25 cellular contexts compared by ENCODE assay signal in the genomic region with DNA sequence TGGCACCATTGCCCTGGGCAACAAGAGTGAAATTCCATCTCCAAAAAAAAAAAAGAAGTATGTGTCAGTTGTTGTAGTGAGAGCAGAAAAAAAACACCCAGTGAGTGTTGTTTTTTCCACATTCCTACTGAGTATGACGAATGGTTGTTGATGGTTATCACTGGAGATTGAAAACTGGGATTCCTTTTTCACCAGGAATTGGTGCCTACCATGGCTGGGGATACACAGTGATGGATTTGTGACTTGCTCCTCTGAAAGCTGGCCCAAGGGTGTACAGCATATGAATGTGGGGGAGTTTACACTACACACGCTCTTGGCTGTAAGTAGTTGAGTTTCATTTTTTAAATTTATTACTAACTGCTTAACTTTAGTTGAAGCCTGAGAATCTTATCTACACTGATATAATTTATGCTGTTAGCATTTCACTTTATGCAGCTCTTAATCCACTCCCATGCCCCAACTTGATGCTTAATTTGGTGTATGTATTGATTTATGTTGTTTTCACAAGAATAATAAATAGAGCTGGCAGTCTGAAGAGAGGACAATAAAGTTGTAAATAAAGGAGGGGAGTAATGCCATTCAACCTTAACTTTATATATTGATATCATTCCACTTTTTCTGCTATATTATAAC. TPM values are rescaled to one million over a fixed set of nuclear protein-coding genes. Genes with fewer than 3 reads are reported as not detected.
DNase-seq lines count a peak whose midpoint lies in the region; ATAC-seq, FAIRE-seq and TF ChIP-seq lines count a peak whose summit lies in the region.
"Had no signal": no experiment of that assay in that cellular context is flagged by ENCODE, and none has a peak within 500 bp of the region (broad histone marks: within the 10 kb centered on the region; RNA-seq: fewer than 3 reads in every experiment).

No MANE protein-coding gene starts in this region.

- DNase-seq in AG20443 (ENCODE audit: low spot score), result peak; percentile 12
- DNase-seq in M059J (ENCODE audit: low read depth), result peak; percentile 75
- DNase-seq in cardiac fibroblast (ENCODE audit: low read depth in 2 of 2), result peak; percentile 62 to 74
- peak; percentile 52 for DNase-seq in left kidney (ENCODE audit: low read depth, low spot score)
- no peak for DNase-seq in GM12892 (ENCODE audit: insufficient read length)
- DNase-seq in GM19239 (ENCODE audit: insufficient read length, low spot score), result no peak
- DNase-seq in ascending aorta (ENCODE audit: low spot score in 2 of 2), result no peak
- DNase-seq: activated CD4-positive, alpha-beta T cell treated with anti-CD3 and anti-CD28 coated beads for 36 hours; CD4-positive, alpha-beta T cell; DMS53; H9; Kasumi-1; left lung; NCI-H1417; NCI-H2171; NCI-H748 treated with DMSO at 0.1 percent for 48 hours; occipital lobe; stimulated activated naive CD4-positive, alpha-beta T cell treated with Interleukin-2 at 50 U/mL for 16 hours; T1000; upper lobe of left lung had no signal

- no peak for TF ChIP-seq EP300 in gastroesophageal sphincter (IDR thresholded peaks at IDR 0.05)

- H3K36me3 ChIP-seq in gastroesophageal sphincter (no peaks in the 10 kb centered on the region), ascending aorta (no peaks in the 10 kb centered on the region)
- H3K36me3 ChIP-seq: left lung, upper lobe of left lung had no signal

- TF ChIP-seq CTCF in cardiac fibroblast (IDR thresholded peaks at IDR 0.05; ENCODE audit: low read depth, low read length), result no peak
- no peak for TF ChIP-seq CTCF in gastroesophageal sphincter (IDR thresholded peaks at IDR 0.05)
- no peak for TF ChIP-seq CTCF in ascending aorta (IDR thresholded peaks at IDR 0.05)

- no peak overlapping the region for H3K4me3 ChIP-seq in cardiac fibroblast (replicated peaks in 1 of 2; ENCODE audit: low read depth in 2 of 2, low read length in 2 of 2)
- no peak overlapping the region for H3K4me3 ChIP-seq in gastroesophageal sphincter
- no peak overlapping the region for H3K4me3 ChIP-seq in ascending aorta
- H3K4me3 ChIP-seq: left lung, SK-N-MC, upper lobe of left lung had no signal

- 50 to 64% methylated on average over 1 to 2 of the region's 2 CpGs for WGBS in gastroesophageal sphincter (ENCODE audit: low coverage in 1 of 2), 2 donors

- FAIRE-seq in GM12892 (lab: Jason Lieb, UNC) (no peak), GM19239 (lab: Jason Lieb, UNC) (no peak)
- FAIRE-seq: colon had no signal

- H3K4me1 ChIP-seq in gastroesophageal sphincter, result no peaks in the 10 kb centered on the region
- no peaks in the 10 kb centered on the region for H3K4me1 ChIP-seq in ascending aorta

- H3K27ac ChIP-seq in gastroesophageal sphincter (no peak overlapping the region), ascending aorta (no peak overlapping the region)
- H3K27ac ChIP-seq: left lung, SK-N-MC, upper lobe of left lung had no signal

- TF ChIP-seq POLR2A in gastroesophageal sphincter (IDR thresholded peaks at IDR 0.05) (no peak), GM12892 (IDR thresholded peaks at IDR 0.05; ENCODE audit: low read depth, low read length) (no peak)

- H3K9me3 ChIP-seq in gastroesophageal sphincter (no peaks in the 10 kb centered on the region), ascending aorta (peaks cover 0 to 8% of the 10 kb centered on the region in 2 donors)
- H3K9me3 ChIP-seq: left lung, upper lobe of left lung had no signal

- no peak for ATAC-seq in gastroesophageal sphincter
- ATAC-seq: activated CD4-positive, alpha-beta T cell treated with anti-CD3 and anti-CD28 coated beads for 36 hours; left lung; sciatic nerve had no signal

- no peaks in the 10 kb centered on the region for H3K27me3 ChIP-seq in gastroesophageal sphincter
- H3K27me3 ChIP-seq in ascending aorta, result no peaks in the 10 kb centered on the region
- H3K27me3 ChIP-seq: left lung, upper lobe of left lung had no signal

- intact Hi-C loops in ascending aorta (cut with DNase I), result no loop called here

RNA-seq across cellular contexts. Expression of a gene that starts 56.0 kb away (rescaled TPM):
- 45.1 and 51.7 TPM in 2 replicates for total RNA-seq in M059J (2014; rRNA removed; shearing (Covaris generic))
- total RNA-seq in gastroesophageal sphincter (10 to 100 TPM in 2 of 4 donors, 1 to 10 TPM in 2; 1.5 to 81.7 (median 20.5) TPM), ascending aorta (1.5 TPM)
- not detected for polyA plus RNA-seq in GM12892 (2012; ENCODE audit: missing spikeins)
- total RNA-seq: activated T-helper 2 cell treated with anti-CD3 and anti-CD28 coated beads, Interferon-gamma antibody, Interleukin-2, Interleukin-4, amounts not matched to agents 10 μg/mL and 5 μg/mL and 100 μg/mL, durations not matched to agents 14 hours and 24 hours and 36 hours had no signal

Comparison
In these comparisons a context has a peak if more than half of its experiments do, and no peak if none do; other contexts are left out.
1. DNase-seq: peak in AG20443 (single experiment), M059J (single experiment), cardiac fibroblast (2 of 2) and left kidney (single experiment); none in GM12892 (single experiment), GM19239 (single experiment) and ascending aorta (0 of 2).